ENCODE assay signal across 18 cellular contexts in genomic region chr3:57120803-57121174, GRCh38.
"Had no signal": no experiment of that assay in that cellular context is flagged by ENCODE, and none has a peak within 500 bp of the region (broad histone marks: within the 10 kb centered on the region; RNA-seq: fewer than 3 reads in every experiment).

No MANE protein-coding gene starts in this region.

- DNase-seq: caudate nucleus; colonic mucosa; dermis blood vessel endothelial cell; esophagus squamous epithelium; left colon; mammary epithelial cell; mucosa of descending colon; natural killer cell; occipital lobe; pancreas; stimulated activated CD4-positive, alpha-beta T cell treated with anti-CD3 and anti-CD28 coated beads, Interleukin-12 subunit alpha, Interleukin-12 subunit beta, amount 100 ng/mL, for 4 hours; stimulated activated naive CD4-positive, alpha-beta T cell; stomach; thyroid gland; upper lobe of left lung had no signal

- H3K9me3 Mint-ChIP-seq: natural killer cell had no signal

- H3K27me3 ChIP-seq: colonic mucosa, esophagus squamous epithelium, pancreas, stomach, thyroid gland, upper lobe of left lung had no signal

- H3K36me3 Mint-ChIP-seq: natural killer cell had no signal

- H3K27me3 Mint-ChIP-seq: progenitor cell of endocrine pancreas had no signal

- H3K9me3 ChIP-seq: colonic mucosa, esophagus squamous epithelium, mucosa of descending colon, pancreas, stomach, thyroid gland, upper lobe of left lung had no signal

- H3K4me3 ChIP-seq: colonic mucosa, esophagus squamous epithelium, mucosa of descending colon, pancreas, skin epidermis, stomach, thyroid gland, upper lobe of left lung had no signal

- ATAC-seq: left colon, mucosa of descending colon, natural killer cell, sciatic nerve had no signal

- H3K4me1 Mint-ChIP-seq: natural killer cell had no signal

- H3K4me1 ChIP-seq: colonic mucosa, pancreas, thyroid gland, upper lobe of left lung had no signal

- H3K27ac Mint-ChIP-seq: natural killer cell, progenitor cell of endocrine pancreas had no signal

- H3K4me3 Mint-ChIP-seq: natural killer cell had no signal

- H3K36me3 ChIP-seq: colonic mucosa, esophagus squamous epithelium, pancreas, stomach, thyroid gland, upper lobe of left lung had no signal

- H3K27ac ChIP-seq: colonic mucosa, esophagus squamous epithelium, pancreas, skin epidermis, thyroid gland, upper lobe of left lung had no signal
